Comparison of ENCODE assay signal across 29 cellular contexts in genomic region chr21:42083361-42083690, GRCh38. TPM values are rescaled to one million over a fixed set of nuclear protein-coding genes. Genes with fewer than 3 reads are reported as not detected.
"Had no signal": no experiment of that assay in that cellular context is flagged by ENCODE, and none has a peak within 500 bp of the region (broad histone marks: within the 10 kb centered on the region; RNA-seq: fewer than 3 reads in every experiment).

No MANE protein-coding gene starts in this region.

- H3K36me3 Mint-ChIP-seq: immature natural killer cell; naive thymus-derived CD8-positive, alpha-beta T cell had no signal

- H3K27me3 ChIP-seq: dorsolateral prefrontal cortex, ovary, sigmoid colon, thyroid gland, vagina had no signal

- H3K9me3 Mint-ChIP-seq: immature natural killer cell; naive thymus-derived CD8-positive, alpha-beta T cell; nephron progenitor cell; stimulated activated naive CD8-positive, alpha-beta T cell treated with anti-CD3 and anti-CD28 coated beads, Interleukin-15, amount 100 ng/mL, for 72 hours had no signal

- H3K27me3 Mint-ChIP-seq: naive thymus-derived CD8-positive, alpha-beta T cell; stimulated activated naive CD8-positive, alpha-beta T cell treated with anti-CD3 and anti-CD28 coated beads, Interleukin-15, amount 100 ng/mL, for 72 hours had no signal

- ATAC-seq: left ventricle myocardium superior; lower lobe of right lung; naive thymus-derived CD8-positive, alpha-beta T cell; psoas muscle; right cardiac atrium; stimulated activated naive CD8-positive, alpha-beta T cell treated with anti-CD3 and anti-CD28 coated beads, Interleukin-15, amount 100 ng/mL, for 72 hours had no signal

- H3K4me3 Mint-ChIP-seq: immature natural killer cell; naive thymus-derived CD8-positive, alpha-beta T cell; stimulated activated naive CD8-positive, alpha-beta T cell treated with anti-CD3 and anti-CD28 coated beads, Interleukin-15, amount 100 ng/mL, for 72 hours had no signal

- H3K4me1 ChIP-seq: psoas muscle, sigmoid colon had no signal

- DNase-seq: cortex of kidney; dorsolateral prefrontal cortex; effector CD4-positive, alpha-beta T cell; hypothalamus; immature natural killer cell; islet precursor cell; left ventricle myocardium superior; lower lobe of right lung; naive thymus-derived CD8-positive, alpha-beta T cell; nephron progenitor cell; occipital lobe; ovary; psoas muscle; sigmoid colon; stimulated activated CD4-positive, alpha-beta T cell treated with anti-CD3 and anti-CD28 coated beads, Interleukin-4, amount 100 ng/mL, for 4 hours; stimulated activated naive CD4-positive, alpha-beta T cell; stimulated activated naive CD8-positive, alpha-beta T cell treated with anti-CD3 and anti-CD28 coated beads, Interleukin-15, amount 100 ng/mL, for 72 hours; thyroid gland; trophoblast cell had no signal

- H3K9me3 ChIP-seq: lower lobe of right lung, ovary, psoas muscle, sigmoid colon, thyroid gland, vagina had no signal

- H3K4me3 ChIP-seq: dorsolateral prefrontal cortex, lower lobe of right lung, ovary, psoas muscle, sigmoid colon, thyroid gland, vagina had no signal

- H3K27ac Mint-ChIP-seq: immature natural killer cell; nephron progenitor cell; stimulated activated naive CD8-positive, alpha-beta T cell treated with anti-CD3 and anti-CD28 coated beads, Interleukin-15, amount 100 ng/mL, for 72 hours had no signal

- FAIRE-seq: frontal cortex had no signal

- H3K36me3 ChIP-seq: lower lobe of right lung, ovary, sigmoid colon, thyroid gland, vagina had no signal

- H3K27ac ChIP-seq: dorsolateral prefrontal cortex, lower lobe of right lung, ovary, psoas muscle, sigmoid colon, thyroid gland, vagina had no signal

RNA-seq across cellular contexts. Expression of gene UMODL1, which starts 12.2 kb away (rescaled TPM):
- total RNA-seq: fibroblast of villous mesenchyme, frontal cortex, left ventricle myocardium superior, mesenteric fat pad, myocyte, occipital lobe, psoas muscle, renal cortical epithelial cell, right cardiac atrium, sigmoid colon, skeletal muscle tissue, temporal lobe, thyroid gland, ureter, vagina had no signal
- polyA plus RNA-seq: immature natural killer cell, psoas muscle, right cardiac atrium had no signal
